In genomic region chr16:9068886-9069285, GRCh38 we compare ENCODE assay signal across 22 cellular contexts. TPM values are rescaled to one million over a fixed set of nuclear protein-coding genes. Genes with fewer than 3 reads are reported as not detected.
DNase-seq lines count a peak whose midpoint lies in the region; ATAC-seq, FAIRE-seq and TF ChIP-seq lines count a peak whose summit lies in the region.
"Had no signal": no experiment of that assay in that cellular context is flagged by ENCODE, and none has a peak within 500 bp of the region (broad histone marks: within the 10 kb centered on the region; RNA-seq: fewer than 3 reads in every experiment).

No MANE protein-coding gene starts in this region.

- H3K9me3 ChIP-seq in breast epithelium, result no peaks in the 10 kb centered on the region
- H3K9me3 ChIP-seq in K562 (replicated peaks; ENCODE audit: control insufficient read depth, insufficient read depth, low read depth, low read length), result peaks cover 5% of the 10 kb centered on the region
- no peaks in the 10 kb centered on the region for H3K9me3 ChIP-seq in pancreas
- H3K9me3 ChIP-seq: ascending aorta, left lung, psoas muscle had no signal

- TF ChIP-seq CTCF in MCF 10A (IDR thresholded peaks at IDR 0.05; ENCODE audit: unreplicated experiment), result no peak
- TF ChIP-seq CTCF in breast epithelium (IDR thresholded peaks at IDR 0.05), result no peak
- TF ChIP-seq CTCF in RWPE1 (conservative IDR thresholded peaks at IDR 0.05; ENCODE audit: low read depth), result no peak
- no peak for TF ChIP-seq CTCF in K562 (IDR thresholded peaks at IDR 0.05 in 2 of 3, conservative IDR thresholded peaks at IDR 0.05 in 1 of 3; ENCODE audit: insufficient read depth in 2 of 3, low read depth in 1 of 3, low read length in 3 of 3)
- TF ChIP-seq CTCF in pancreas (IDR thresholded peaks at IDR 0.05), result no peak

- H3K27me3 Mint-ChIP-seq in MCF 10A (ENCODE audit: insufficient read depth, unreplicated experiment), result no peaks in the 10 kb centered on the region
- H3K27me3 Mint-ChIP-seq: activated naive CD4-positive, alpha-beta T cell treated with anti-CD3 and anti-CD28 coated beads, Interleukin-2, amount 50 U/mL, for 24 hours; stimulated activated naive CD8-positive, alpha-beta T cell treated with anti-CD3 and anti-CD28 coated beads, Interleukin-15, amount 100 ng/mL, for 72 hours had no signal

- H3K4me3 Mint-ChIP-seq in MCF 10A (ENCODE audit: unreplicated experiment), result no peak overlapping the region
- H3K4me3 Mint-ChIP-seq: immature natural killer cell had no signal

- H3K27me3 ChIP-seq in breast epithelium (no peaks in the 10 kb centered on the region), K562 (ENCODE audit: control insufficient read depth in 2 of 2, insufficient read depth in 2 of 2, low read length in 2 of 2) (no peaks in the 10 kb centered on the region), pancreas (no peaks in the 10 kb centered on the region)
- H3K27me3 ChIP-seq: ascending aorta, left lung had no signal

- WGBS in K562 (ENCODE audit: insufficient coverage, low coverage, missing lambda C conversion rate), result 73% methylated on average over 2 of the region's 2 CpGs
- 93 to 100% methylated on average over 2 of the region's 2 CpGs for WGBS in pancreas, 2 donors

- no peaks in the 10 kb centered on the region for H3K4me1 ChIP-seq in breast epithelium
- peaks cover 15 to 20% of the 10 kb centered on the region in 2 experiments; a peak in 4 of 5 replicates for H3K4me1 ChIP-seq in K562 (replicated peaks in 1 of 2; ENCODE audit: control insufficient read depth in 2 of 2, insufficient read depth in 2 of 2, low read length in 2 of 2)
- no peaks in the 10 kb centered on the region for H3K4me1 ChIP-seq in pancreas
- H3K4me1 ChIP-seq: ascending aorta, psoas muscle had no signal

- H3K4me3 ChIP-seq in breast epithelium, result no peak overlapping the region
- H3K4me3 ChIP-seq in K562, result no peak overlapping the region
- H3K4me3 ChIP-seq in pancreas, result no peak overlapping the region
- H3K4me3 ChIP-seq: ascending aorta, left lung, psoas muscle had no signal

- H3K4me1 Mint-ChIP-seq in MCF 10A (ENCODE audit: insufficient read depth, unreplicated experiment), result peaks cover 15% of the 10 kb centered on the region

- no peak for TF ChIP-seq POLR2A in breast epithelium (IDR thresholded peaks at IDR 0.05)
- TF ChIP-seq POLR2A in K562 (conservative IDR thresholded peaks at IDR 0.05), result no peak

- intact Hi-C loops in MCF 10A (cut with micrococcal nuclease), result loop anchor here (1.0 kb wide), 1 partner anchor 22 kb away; the partner anchor contains the start of gene HAPSTR1
- intact Hi-C loops in breast epithelium (cut with DNase I; ENCODE audit: low total_unique reads), result no loop called here
- intact Hi-C loops in K562 (cut with micrococcal nuclease), result loop anchor here (1.0 kb wide), 1 partner anchor 8 kb away; no protein-coding TSS in a partner anchor
- intact Hi-C loops in pancreas (cut with DNase I), result no loop called here

- FAIRE-seq in K562 (lab: Jason Lieb, UNC) (no peak), pancreas (lab: Jason Lieb, UNC) (no peak)
- FAIRE-seq: HTR-8/SVneo had no signal

- TF ChIP-seq RAD21 in K562 (CRISPR knock-in tag; conservative IDR thresholded peaks at IDR 0.05 in 1 of 2, IDR thresholded peaks at IDR 0.05 in 1 of 2), result no peak

- CTCF ChIA-PET in MCF 10A (lab: Yijun Ruan, JAX), result interaction anchor here (0.6 to 1.3 kb wide), 7 partner anchors 9 to 1311 kb away, joined by 3 to 4 read pairs (median 3); partner anchors contain the start of gene HAPSTR1
- CTCF ChIA-PET in RWPE1 (lab: Yijun Ruan, JAX), result interaction anchor here (0.6 to 0.7 kb wide), 3 partner anchors 19 to 132 kb away, joined by 3 to 6 read pairs (median 4); no protein-coding TSS in a partner anchor
- CTCF ChIA-PET in K562 (lab: Yijun Ruan, JAX; ENCODE audit: low intra/inter-chr PET ratio), result no interaction called here

- no peak overlapping the region for H2AFZ ChIP-seq in K562 (ENCODE audit: low read depth, low read length)

- H3K9me3 Mint-ChIP-seq in MCF 10A (ENCODE audit: unreplicated experiment), result no peaks in the 10 kb centered on the region
- H3K9me3 Mint-ChIP-seq: activated naive CD4-positive, alpha-beta T cell treated with anti-CD3 and anti-CD28 coated beads, Interleukin-2, amount 50 U/mL, for 24 hours; immature natural killer cell had no signal

- H3K36me3 ChIP-seq in breast epithelium (no peaks in the 10 kb centered on the region), K562 (ENCODE audit: control insufficient read depth, insufficient read depth, low read length) (peaks cover 20% of the 10 kb centered on the region; the same call in 2 of the 3 replicates), pancreas (no peaks in the 10 kb centered on the region)
- H3K36me3 ChIP-seq: ascending aorta, left lung had no signal

- H3K79me2 ChIP-seq in K562 (ENCODE audit: control insufficient read depth, insufficient read depth, low read length), result peaks cover 43% of the 10 kb centered on the region

- in situ Hi-C loops in K562 (cut with MboI), result no loop called here

- H3K36me3 Mint-ChIP-seq in MCF 10A (ENCODE audit: insufficient read depth, unreplicated experiment), result no peaks in the 10 kb centered on the region

- POLR2A ChIA-PET in MCF 10A (lab: Yijun Ruan, JAX) (interaction anchor here (0.7 to 4.4 kb wide), 6 partner anchors 9 to 23 kb away, joined by 3 to 26 read pairs (median 3); partner anchors contain the start of gene HAPSTR1), RWPE1 (lab: Yijun Ruan, JAX; ENCODE audit: low non-redundant PET) (no interaction called here), K562 (lab: Yijun Ruan, JAX) (interaction anchor here (0.8 to 5.7 kb wide), 8 partner anchors 10 to 37 kb away, joined by 3 to 56 read pairs (median 6); partner anchors contain the start of gene HAPSTR1)

- H3K9ac ChIP-seq in K562 (ENCODE audit: insufficient read depth in 1 of 2, low read depth in 2 of 2, low read length in 2 of 2), result peak overlapping the region in 1 of 2 experiments; percentile 43; a peak in 1 of 4 replicates

- no peak for TF ChIP-seq EP300 in K562 (IDR thresholded peaks at IDR 0.05; ENCODE audit: low read length)

- H3K9me1 ChIP-seq in K562 (ENCODE audit: control insufficient read depth, insufficient read depth, low read length), result no peaks in the 10 kb centered on the region

- DNase-seq in MCF 10A (ENCODE audit: unreplicated experiment), result no peak
- no peak for DNase-seq in breast epithelium (ENCODE audit: low spot score in 2 of 2)
- no peak for DNase-seq in RWPE1 (ENCODE audit: low spot score)
- no peak for DNase-seq in K562 (ENCODE audit: extremely low read depth in 1 of 4, low spot score in 3 of 4)
- no peak for DNase-seq in pancreas
- DNase-seq in caudate nucleus (lab: John Stamatoyannopoulos, UW), result no peak
- DNase-seq: DMS153, H7, immature natural killer cell, KG1, left lung, NCI-H1417 treated with DMSO at 0.1 percent for 48 hours, NCI-H2107, NCI-H446, NCI-H82, psoas muscle had no signal

- ATAC-seq in K562, result no peak
- ATAC-seq in GM19035 (IDR thresholded peaks at IDR 0.05; ENCODE audit: unreplicated experiment), result no peak
- ATAC-seq in GM21825 (IDR thresholded peaks at IDR 0.05; ENCODE audit: unreplicated experiment), result no peak
- ATAC-seq in pancreas, result no peak

- peak overlapping the region; percentile 75 for H3K4me2 ChIP-seq in K562 (ENCODE audit: insufficient read depth, low read length)

- H4K20me1 ChIP-seq in K562 (replicated peaks; ENCODE audit: control insufficient read depth, insufficient read depth, low read length), result no peaks in the 10 kb centered on the region; the same call in 1 of the 2 replicates

- no peak overlapping the region for H3K27ac Mint-ChIP-seq in MCF 10A (ENCODE audit: low read depth, unreplicated experiment)

- TSS peak; percentile 65 for BruUV-seq in MCF 10A (replicated peaks; lab: Mats Ljungman, UMichigan)
- TSS peak; percentile 60 for BruUV-seq in K562 (replicated peaks; lab: Mats Ljungman, UMichigan)

- no peak overlapping the region for H3K27ac ChIP-seq in breast epithelium
- peak overlapping the region; percentile 85 for H3K27ac ChIP-seq in RWPE1
- peak overlapping the region; percentile 96 for H3K27ac ChIP-seq in K562 (ENCODE audit: extremely low read depth, low read depth, low read length)
- no peak overlapping the region for H3K27ac ChIP-seq in pancreas
- H3K27ac ChIP-seq in caudate nucleus (ENCODE audit: low read depth, low read length), result no peak overlapping the region
- H3K27ac ChIP-seq: ascending aorta, left lung, psoas muscle had no signal

TF ChIP-seq in K562, 482 proteins besides CTCF, POLR2A, EP300 and RAD21 (continues in another document):
- TF ChIP-seq HMBOX1 (IDR thresholded peaks at IDR 0.05) (no peak), SPI1 (IDR thresholded peaks at IDR 0.05; ENCODE audit: borderline replicate concordance, low read depth, low read length) (no peak)

RNA-seq across cellular contexts. Expression of gene HAPSTR1, which starts 22.6 kb away (rescaled TPM):
- total RNA-seq in MCF 10A (2022) (87.4 and 88.9 TPM in 2 replicates), breast epithelium (10 to 100 TPM; 39.0 to 63.5 (median 50.1) TPM), K562 (2014; rRNA removed) (40.9 and 43.4 TPM in 2 replicates), K562 (2014; rRNA removed; fragmentation: Illumina TruSeq; extraction: Trizol) (56.1 and 69.9 TPM in 2 replicates), K562 (2015; rRNA removed; fragmentation: Illumina TruSeq; extraction: Trizol) (38.3 and 40.2 TPM in 2 replicates), K562 (2021) (53.8 and 67.9 TPM in 2 replicates), pancreas (10 to 100 TPM; 17.1 to 35.5 (median 23.6) TPM)
- total RNA-seq in K562 (2011; cell fraction: chromatin; rRNA removed; ENCODE audit: low replicate concordance), result 41.9 and 121 TPM in 2 replicates
- 24.8 and 28.7 TPM in 2 replicates for total RNA-seq in K562 (2011; cell fraction: nucleolus; rRNA removed)
- 80.9 and 151 TPM in 2 replicates for total RNA-seq in K562 (2011; cell fraction: nucleoplasm; rRNA removed)
- polyA plus RNA-seq in K562 (2011; rRNA removed) (28.2 and 36.5 TPM in 2 replicates), K562 (2014; fragmentation: Illumina TruSeq; extraction: Trizol) (27.7 and 30.7 TPM in 2 replicates), K562 (2014; fragmentation: Nextera tagmentation; extraction: Ambion mirVana) (10 to 100 TPM; 10.8 to 17.4 TPM), K562 (2014; rRNA removed) (25.3 and 30.4 TPM in 2 replicates), pancreas (10 to 100 TPM in 1 of 2 donors, 1 to 10 TPM in 1; 6.0 to 10.9 TPM)
- 9.7 and 16.7 TPM in 2 replicates for polyA plus RNA-seq in K562 (2011; cell fraction: cytosol; rRNA removed)
- polyA plus RNA-seq in K562 (2011; cell fraction: nucleus; rRNA removed), result 23.1 and 24.2 TPM in 2 replicates
- polyA plus RNA-seq in K562 (2012), result 17.2 and 18.7 TPM in 2 replicates
- polyA minus RNA-seq in K562 (2011; rRNA and poly(A)+ RNA removed), result 73.0 and 82.3 TPM in 2 replicates
- polyA minus RNA-seq in K562 (2011; cell fraction: cytosol; rRNA and poly(A)+ RNA removed), result 24.2 and 35.8 TPM in 2 replicates
- polyA minus RNA-seq in K562 (2011; cell fraction: nucleus; rRNA and poly(A)+ RNA removed), result 17.8 and 27.5 TPM in 2 replicates

Comparison
In these comparisons a context has a peak if more than half of its experiments do, and no peak if none do; other contexts are left out.
1. intact Hi-C loops: an anchor here in MCF 10A (1.0 kb wide) and K562 (1.0 kb wide); none called in breast epithelium and pancreas.
2. H3K27ac ChIP-seq: peak in RWPE1 (single experiment) and K562 (single experiment); none in breast epithelium (0 of 2), pancreas (0 of 4) and caudate nucleus (single experiment).